Comparison of ENCODE assay signal across 8 cellular contexts in the genomic region with DNA sequence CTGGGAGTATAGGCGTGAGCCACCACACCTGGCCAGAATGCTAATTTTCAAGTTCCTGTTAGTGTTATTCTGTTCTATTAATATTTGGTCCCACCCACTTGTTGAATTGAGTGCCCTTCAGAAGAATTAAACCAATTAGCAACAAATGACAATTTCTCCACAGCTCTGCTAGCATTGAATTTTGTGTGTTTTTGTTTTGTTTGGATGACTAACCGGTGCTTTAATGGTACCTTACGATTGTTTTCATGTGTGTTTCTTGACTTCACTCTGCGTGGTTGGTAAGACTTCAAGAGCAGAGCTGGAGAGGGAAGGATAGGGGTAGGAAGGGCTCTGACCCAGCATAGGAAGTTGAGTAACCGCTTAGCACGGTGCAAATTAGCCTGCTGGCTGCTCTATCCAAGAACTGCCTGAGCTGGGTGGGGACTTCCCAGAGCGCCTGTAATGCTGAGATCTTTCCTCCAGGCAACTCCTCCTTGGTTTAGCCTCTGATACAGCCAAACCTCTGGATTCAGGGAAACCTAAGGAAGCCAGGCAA. TPM values are rescaled to one million over a fixed set of nuclear protein-coding genes. Genes with fewer than 3 reads are reported as not detected.
A peak's percentile ranks its signal among the peaks of the same experiment; 100 is the strongest.
DNase-seq lines count a peak whose midpoint lies in the region; ATAC-seq and TF ChIP-seq lines count a peak whose summit lies in the region.

No MANE protein-coding gene starts in this region.

- no peaks in the 10 kb centered on the region for H3K9me3 ChIP-seq in effector memory CD4-positive, alpha-beta T cell (ENCODE audit: control insufficient read depth, low read length)
- H3K9me3 ChIP-seq in mononuclear cell (ENCODE audit: low read depth, low read length) (no peaks in the 10 kb centered on the region), tibial artery (no peaks in the 10 kb centered on the region)

- DNase-seq in CD1c-positive myeloid dendritic cell (ENCODE audit: extremely low spot score): peak; percentile 91
- DNase-seq in HL-60 (ENCODE audit: low read depth in 1 of 2, low spot score in 1 of 2): peak; percentile 90 to 92
- DNase-seq in effector memory CD4-positive, alpha-beta T cell: peak; percentile 60 to 67 (median 63)
- DNase-seq in tibial artery: peak; percentile 87 to 88
- no peak for DNase-seq in GM13976 (ENCODE audit: low spot score)

- in situ Hi-C loops in GM13976 (cut with MboI; ENCODE audit: low sequenced_read_pairs, unreplicated experiment): no loop called here

- H3K27me3 ChIP-seq in HL-60 (ENCODE audit: insufficient read depth, poor library complexity, severe bottlenecking) (no peaks in the 10 kb centered on the region), mononuclear cell (ENCODE audit: insufficient read depth, low read length) (no peaks in the 10 kb centered on the region), tibial artery (no peaks in the 10 kb centered on the region)
- H3K27me3 ChIP-seq in effector memory CD4-positive, alpha-beta T cell (replicated peaks; ENCODE audit: control insufficient read depth, insufficient read depth, low read length, poor library complexity, severe bottlenecking): no peaks in the 10 kb centered on the region

- TF ChIP-seq CTCF in HL-60 (IDR thresholded peaks at IDR 0.05; ENCODE audit: insufficient read depth, low read length): no peak
- TF ChIP-seq CTCF in WI38 (IDR thresholded peaks at IDR 0.05; ENCODE audit: low read depth, low read length): no peak
- peak in 1 of 2 experiments; percentile 22 for TF ChIP-seq CTCF in tibial artery (IDR thresholded peaks at IDR 0.05)
- no peak for TF ChIP-seq CTCF in GM13976 (IDR thresholded peaks at IDR 0.05; ENCODE audit: borderline replicate concordance, control extremely low read depth, extremely low read depth, insufficient read depth, missing control alignments)

- no peak for ATAC-seq in HG02840 (IDR thresholded peaks at IDR 0.05; ENCODE audit: low FRiP score, unreplicated experiment)

- intact Hi-C loops in tibial artery (cut with DNase I; ENCODE audit: low total_unique reads): no loop called here

- H3K27ac ChIP-seq in HL-60 (replicated peaks) (peak overlapping the region; percentile 86), tibial artery (peak overlapping the region; percentile 84 to 86)
- H3K27ac ChIP-seq in effector memory CD4-positive, alpha-beta T cell (ENCODE audit: insufficient read depth, low read length, poor library complexity, severe bottlenecking): peak overlapping the region; percentile 98

- peaks cover 17% of the 10 kb centered on the region for H3K36me3 ChIP-seq in effector memory CD4-positive, alpha-beta T cell (ENCODE audit: control insufficient read depth, insufficient read depth, low read length)
- H3K36me3 ChIP-seq in tibial artery: peaks cover 0 to 14% (median 13%) of the 10 kb centered on the region in 3 donors

- H3K4me3 ChIP-seq in HL-60 (replicated peaks; ENCODE audit: insufficient read depth, low read length) (peak overlapping the region; percentile 40), WI38 (ENCODE audit: low read depth, low read length) (0 out of 2 replicates have a peak overlapping the region, but pooled peaks have one; percentile 8), mononuclear cell (ENCODE audit: low read length) (peak overlapping the region; percentile 40), tibial artery (peak overlapping the region; percentile 21 to 33)
- peak overlapping the region; percentile 35 for H3K4me3 ChIP-seq in effector memory CD4-positive, alpha-beta T cell (ENCODE audit: insufficient read depth, low read depth, low read length, poor library complexity, severe bottlenecking)

- peaks cover 51% of the 10 kb centered on the region for H3K4me1 ChIP-seq in effector memory CD4-positive, alpha-beta T cell (ENCODE audit: control insufficient read depth, insufficient read depth, low read length, poor library complexity, severe bottlenecking)
- peaks cover 86% of the 10 kb centered on the region for H3K4me1 ChIP-seq in mononuclear cell (ENCODE audit: insufficient read depth, low read length)
- H3K4me1 ChIP-seq in tibial artery: peaks cover 0 to 44% (median 39%) of the 10 kb centered on the region in 4 donors

RNA-seq across cellular contexts. Expression of a gene that starts 4.6 kb away (rescaled TPM):
- total RNA-seq in mononuclear cell: 282 TPM

RNA-seq across cellular contexts. Expression of a gene that starts 29.3 kb away (rescaled TPM):
- 29.6 TPM for total RNA-seq in mononuclear cell

RNA-seq across cellular contexts. Expression of a gene that starts 29.7 kb away (rescaled TPM):
- total RNA-seq in mononuclear cell: 99.0 TPM

RNA-seq across cellular contexts. Expression of a gene that starts 53.4 kb away (rescaled TPM):
- total RNA-seq in mononuclear cell: 28.8 TPM

RNA-seq across cellular contexts. Expression of a gene that starts 59.5 kb away (rescaled TPM):
- 3.1 TPM for total RNA-seq in mononuclear cell
